1 cellular context compared by ENCODE assay signal in the genomic region with DNA sequence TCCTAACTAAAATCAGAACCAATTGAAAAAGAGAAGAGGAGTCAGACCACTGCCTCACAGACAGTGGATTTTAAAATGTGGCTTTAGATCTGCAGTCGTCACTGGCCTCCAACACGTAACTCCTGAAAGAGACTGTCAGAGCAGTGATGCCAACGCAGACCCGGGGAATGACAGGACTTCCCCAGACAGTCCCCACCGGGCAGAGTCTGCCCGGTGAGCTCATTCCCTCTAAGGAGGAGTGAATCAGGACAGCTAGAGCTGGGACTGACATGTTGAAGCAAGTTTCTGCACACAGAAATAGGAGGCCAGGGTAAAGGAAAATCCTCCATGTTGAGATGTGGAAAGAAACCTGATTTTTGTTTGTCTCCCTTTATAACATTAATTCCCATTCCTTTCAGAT.
TF ChIP-seq lines count a peak whose summit lies in the region.

No MANE protein-coding gene starts in this region.

TF ChIP-seq in GM23338, 12 proteins besides CTCF, POLR2A, EP300 and RAD21 (continued from another document):
- TF ChIP-seq, protein P1, sequence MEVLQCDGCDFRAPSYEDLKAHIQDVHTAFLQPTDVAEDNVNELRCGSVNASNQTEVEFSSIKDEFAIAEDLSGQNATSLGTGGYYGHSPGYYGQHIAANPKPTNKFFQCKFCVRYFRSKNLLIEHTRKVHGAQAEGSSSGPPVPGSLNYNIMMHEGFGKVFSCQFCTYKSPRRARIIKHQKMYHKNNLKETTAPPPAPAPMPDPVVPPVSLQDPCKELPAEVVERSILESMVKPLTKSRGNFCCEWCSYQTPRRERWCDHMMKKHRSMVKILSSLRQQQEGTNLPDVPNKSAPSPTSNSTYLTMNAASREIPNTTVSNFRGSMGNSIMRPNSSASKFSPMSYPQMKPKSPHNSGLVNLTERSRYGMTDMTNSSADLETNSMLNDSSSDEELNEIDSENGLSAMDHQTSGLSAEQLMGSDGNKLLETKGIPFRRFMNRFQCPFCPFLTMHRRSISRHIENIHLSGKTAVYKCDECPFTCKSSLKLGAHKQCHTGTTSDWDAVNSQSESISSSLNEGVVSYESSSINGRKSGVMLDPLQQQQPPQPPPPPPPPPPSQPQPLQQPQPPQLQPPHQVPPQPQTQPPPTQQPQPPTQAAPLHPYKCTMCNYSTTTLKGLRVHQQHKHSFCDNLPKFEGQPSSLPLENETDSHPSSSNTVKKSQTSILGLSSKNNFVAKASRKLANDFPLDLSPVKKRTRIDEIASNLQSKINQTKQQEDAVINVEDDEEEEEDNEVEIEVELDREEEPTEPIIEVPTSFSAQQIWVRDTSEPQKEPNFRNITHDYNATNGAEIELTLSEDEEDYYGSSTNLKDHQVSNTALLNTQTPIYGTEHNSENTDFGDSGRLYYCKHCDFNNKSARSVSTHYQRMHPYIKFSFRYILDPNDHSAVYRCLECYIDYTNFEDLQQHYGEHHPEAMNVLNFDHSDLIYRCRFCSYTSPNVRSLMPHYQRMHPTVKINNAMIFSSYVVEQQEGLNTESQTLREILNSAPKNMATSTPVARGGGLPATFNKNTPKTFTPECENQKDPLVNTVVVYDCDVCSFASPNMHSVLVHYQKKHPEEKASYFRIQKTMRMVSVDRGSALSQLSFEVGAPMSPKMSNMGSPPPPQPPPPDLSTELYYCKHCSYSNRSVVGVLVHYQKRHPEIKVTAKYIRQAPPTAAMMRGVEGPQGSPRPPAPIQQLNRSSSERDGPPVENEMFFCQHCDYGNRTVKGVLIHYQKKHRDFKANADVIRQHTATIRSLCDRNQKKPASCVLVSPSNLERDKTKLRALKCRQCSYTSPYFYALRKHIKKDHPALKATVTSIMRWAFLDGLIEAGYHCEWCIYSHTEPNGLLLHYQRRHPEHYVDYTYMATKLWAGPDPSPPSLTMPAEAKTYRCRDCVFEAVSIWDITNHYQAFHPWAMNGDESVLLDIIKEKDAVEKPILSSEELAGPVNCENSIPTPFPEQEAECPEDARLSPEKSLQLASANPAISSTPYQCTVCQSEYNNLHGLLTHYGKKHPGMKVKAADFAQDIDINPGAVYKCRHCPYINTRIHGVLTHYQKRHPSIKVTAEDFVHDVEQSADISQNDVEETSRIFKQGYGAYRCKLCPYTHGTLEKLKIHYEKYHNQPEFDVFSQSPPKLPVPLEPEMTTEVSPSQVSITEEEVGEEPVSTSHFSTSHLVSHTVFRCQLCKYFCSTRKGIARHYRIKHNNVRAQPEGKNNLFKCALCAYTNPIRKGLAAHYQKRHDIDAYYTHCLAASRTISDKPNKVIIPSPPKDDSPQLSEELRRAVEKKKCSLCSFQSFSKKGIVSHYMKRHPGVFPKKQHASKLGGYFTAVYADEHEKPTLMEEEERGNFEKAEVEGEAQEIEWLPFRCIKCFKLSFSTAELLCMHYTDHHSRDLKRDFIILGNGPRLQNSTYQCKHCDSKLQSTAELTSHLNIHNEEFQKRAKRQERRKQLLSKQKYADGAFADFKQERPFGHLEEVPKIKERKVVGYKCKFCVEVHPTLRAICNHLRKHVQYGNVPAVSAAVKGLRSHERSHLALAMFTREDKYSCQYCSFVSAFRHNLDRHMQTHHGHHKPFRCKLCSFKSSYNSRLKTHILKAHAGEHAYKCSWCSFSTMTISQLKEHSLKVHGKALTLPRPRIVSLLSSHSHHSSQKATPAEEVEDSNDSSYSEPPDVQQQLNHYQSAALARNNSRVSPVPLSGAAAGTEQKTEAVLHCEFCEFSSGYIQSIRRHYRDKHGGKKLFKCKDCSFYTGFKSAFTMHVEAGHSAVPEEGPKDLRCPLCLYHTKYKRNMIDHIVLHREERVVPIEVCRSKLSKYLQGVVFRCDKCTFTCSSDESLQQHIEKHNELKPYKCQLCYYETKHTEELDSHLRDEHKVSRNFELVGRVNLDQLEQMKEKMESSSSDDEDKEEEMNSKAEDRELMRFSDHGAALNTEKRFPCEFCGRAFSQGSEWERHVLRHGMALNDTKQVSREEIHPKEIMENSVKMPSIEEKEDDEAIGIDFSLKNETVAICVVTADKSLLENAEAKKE (CRISPR knock-in tag; IDR thresholded peaks at IDR 0.05), result no peak
- no peak for TF ChIP-seq POLR2AphosphoS5 (IDR thresholded peaks at IDR 0.05; ENCODE audit: low read depth)
- TF ChIP-seq ZNF331 (CRISPR knock-in tag; IDR thresholded peaks at IDR 0.05; ENCODE audit: low read depth), result no peak
- TF ChIP-seq STAT1 (IDR thresholded peaks at IDR 0.05; ENCODE audit: unreplicated experiment), result no peak
